In the genomic region with DNA sequence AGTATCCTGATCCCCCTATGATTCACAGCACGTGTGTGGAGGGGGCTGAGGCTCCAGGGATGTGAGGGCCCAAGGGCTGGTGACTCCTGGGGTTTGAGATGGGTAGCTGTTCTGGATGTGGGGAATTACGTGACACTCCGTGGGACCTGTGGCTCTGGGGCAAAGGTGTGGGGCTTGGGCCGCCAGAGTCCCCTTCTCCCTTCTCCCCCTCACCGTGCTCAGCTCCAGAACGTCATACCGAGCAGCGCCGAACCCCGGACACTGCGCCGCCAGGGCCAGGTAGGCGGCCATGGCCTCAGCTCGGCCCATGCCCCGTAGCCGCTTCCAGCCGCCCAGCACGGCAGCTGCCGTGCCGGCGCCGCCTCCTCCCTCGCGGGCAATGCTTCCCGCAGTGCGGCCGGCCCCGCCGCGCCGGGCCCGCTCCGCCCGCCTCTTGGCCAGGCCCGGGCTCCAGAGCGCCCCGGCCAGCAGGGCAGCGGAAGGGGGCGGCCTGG, we compare ENCODE assay signal across 13 cellular contexts. TPM values are rescaled to one million over a fixed set of nuclear protein-coding genes. Genes with fewer than 3 reads are reported as not detected.
DNase-seq lines count a peak whose midpoint lies in the region; ATAC-seq and TF ChIP-seq lines count a peak whose summit lies in the region.
"Had no signal": no experiment of that assay in that cellular context is flagged by ENCODE, and none has a peak within 500 bp of the region (broad histone marks: within the 10 kb centered on the region; RNA-seq: fewer than 3 reads in every experiment).

No MANE protein-coding gene starts in this region.

- no peaks in the 10 kb centered on the region for H3K9me2 ChIP-seq in DOHH2 (replicated peaks; ENCODE audit: control insufficient read depth, low read length)
- H3K9me2 ChIP-seq in PC-9 (ENCODE audit: insufficient read depth), result no peaks in the 10 kb centered on the region
- H3K9me2 ChIP-seq in Karpas-422 (replicated peaks; ENCODE audit: insufficient read depth, low read length), result no peaks in the 10 kb centered on the region

- H2AFZ ChIP-seq in PC-9 (no peak overlapping the region), Karpas-422 (ENCODE audit: low read length) (no peak overlapping the region)

- DNase-seq in PC-9, result no peak
- DNase-seq in psoas muscle, result no peak
- DNase-seq in T-helper 9 cell, result no peak
- no peak for DNase-seq in Karpas-422
- DNase-seq: amygdala, MV-4-11, NCI-H526 treated with DMSO at 0.1 percent for 48 hours, occipital lobe, transverse colon had no signal

- H3K27ac ChIP-seq in DOHH2 (ENCODE audit: low read depth, low read length), result no peak overlapping the region
- H3K27ac ChIP-seq in PC-9, result peak overlapping the region; percentile 39; the same call in 1 of the 2 replicates
- H3K27ac ChIP-seq in esophagus (ENCODE audit: low read depth in 2 of 2, low read length in 1 of 2), result peak overlapping the region; percentile 61 to 71
- H3K27ac ChIP-seq in psoas muscle, result peak overlapping the region; percentile 73
- H3K27ac ChIP-seq in Karpas-422 (ENCODE audit: low read length), result no peak overlapping the region

- BruUV-seq in PC-9 (replicated peaks; lab: Mats Ljungman, UMichigan), result no TSS peak

- intact Hi-C loops in PC-9 (cut with micrococcal nuclease; ENCODE audit: unreplicated experiment), result no loop called here
- intact Hi-C loops in psoas muscle (cut with DNase I), result loop anchor here (5.0 to 10.0 kb wide), 2 partner anchors 47 to 355 kb away; no protein-coding TSS in a partner anchor

- H3K79me2 ChIP-seq in DOHH2 (ENCODE audit: control insufficient read depth, low read length) (no peaks in the 10 kb centered on the region), PC-9 (ENCODE audit: low read depth) (peaks cover 13% of the 10 kb centered on the region), Karpas-422 (ENCODE audit: low read length) (no peaks in the 10 kb centered on the region)

- POLR2A ChIA-PET in PC-9 (lab: Charles Lee; ENCODE audit: unreplicated experiment), result no interaction called here

- peak overlapping the region; percentile 14; the same call in 1 of the 2 replicates for H3K4me2 ChIP-seq in DOHH2 (ENCODE audit: low read length)
- H3K4me2 ChIP-seq in PC-9, result peak overlapping the region; percentile 16; the same call in 1 of the 2 replicates
- no peak overlapping the region for H3K4me2 ChIP-seq in Karpas-422 (ENCODE audit: low read depth, low read length, poor library complexity, severe bottlenecking)

- H3K36me3 ChIP-seq in DOHH2 (ENCODE audit: control insufficient read depth, low read length), result no peaks in the 10 kb centered on the region
- H3K36me3 ChIP-seq in PC-9 (ENCODE audit: low read depth), result no peaks in the 10 kb centered on the region
- H3K36me3 ChIP-seq in esophagus (ENCODE audit: control insufficient read depth in 2 of 2, insufficient read depth in 2 of 2, low read length in 1 of 2), result peaks cover 4 to 50% of the 10 kb centered on the region in 2 donors
- H3K36me3 ChIP-seq in psoas muscle (ENCODE audit: insufficient read depth in 1 of 2, low read depth in 1 of 2), result peaks cover 0 to 75% of the 10 kb centered on the region in 2 donors
- H3K36me3 ChIP-seq in Karpas-422 (ENCODE audit: insufficient read depth, low read length), result no peaks in the 10 kb centered on the region
- H3K36me3 ChIP-seq: transverse colon had no signal

- H3K9me3 ChIP-seq in DOHH2 (ENCODE audit: control insufficient read depth, insufficient read depth, low read length) (no peaks in the 10 kb centered on the region), PC-9 (ENCODE audit: insufficient read depth, low read depth) (no peaks in the 10 kb centered on the region), esophagus (ENCODE audit: control insufficient read depth in 2 of 2, insufficient read depth in 1 of 2, low read depth in 1 of 2, low read length in 1 of 2) (peaks cover 0 to 2% of the 10 kb centered on the region in 2 donors), psoas muscle (no peaks in the 10 kb centered on the region), Karpas-422 (ENCODE audit: low read length) (no peaks in the 10 kb centered on the region)
- H3K9me3 ChIP-seq: transverse colon had no signal

- CTCF ChIA-PET in PC-9 (lab: Charles Lee), result no interaction called here

- H3K4me3 ChIP-seq in DOHH2 (ENCODE audit: low read length) (no peak overlapping the region), PC-9 (no peak overlapping the region), esophagus (ENCODE audit: low read depth in 1 of 2, low read length in 2 of 2) (no peak overlapping the region), psoas muscle (no peak overlapping the region), Karpas-422 (ENCODE audit: low read length) (no peak overlapping the region)

- H3F3A ChIP-seq in DOHH2 (ENCODE audit: control insufficient read depth, insufficient read depth) (0 out of 2 replicates have a peak, but pooled peaks cover 4% of the 10 kb centered on the region), PC-9 (ENCODE audit: insufficient read depth, low read depth) (peaks cover 35% of the 10 kb centered on the region; the same call in 1 of the 2 replicates)

- peaks cover 26% of the 10 kb centered on the region for H3K4me1 ChIP-seq in DOHH2 (ENCODE audit: control insufficient read depth, low read length)
- peaks cover 41% of the 10 kb centered on the region for H3K4me1 ChIP-seq in PC-9 (replicated peaks; ENCODE audit: insufficient read depth)
- peaks cover 12 to 41% of the 10 kb centered on the region in 2 donors for H3K4me1 ChIP-seq in esophagus (ENCODE audit: control insufficient read depth in 2 of 2, insufficient read depth in 2 of 2, low read length in 1 of 2)
- peaks cover 53% of the 10 kb centered on the region for H3K4me1 ChIP-seq in psoas muscle
- peaks cover 9% of the 10 kb centered on the region for H3K4me1 ChIP-seq in Karpas-422 (ENCODE audit: low read length)

- H4K20me1 ChIP-seq in DOHH2 (ENCODE audit: control insufficient read depth, insufficient read depth, low read depth, low read length) (no peaks in the 10 kb centered on the region), PC-9 (ENCODE audit: insufficient read depth) (no peaks in the 10 kb centered on the region), Karpas-422 (ENCODE audit: insufficient read depth, low read depth, low read length) (0 out of 2 replicates have a peak, but pooled peaks cover 4% of the 10 kb centered on the region)

- H3K27me3 ChIP-seq in DOHH2 (ENCODE audit: control insufficient read depth, low read length), result peaks cover 48% of the 10 kb centered on the region
- H3K27me3 ChIP-seq in PC-9 (ENCODE audit: insufficient read depth, low read depth), result no peaks in the 10 kb centered on the region
- H3K27me3 ChIP-seq in esophagus (ENCODE audit: control insufficient read depth in 1 of 2, insufficient read depth in 2 of 2, low read length in 2 of 2), result no peaks in the 10 kb centered on the region
- no peaks in the 10 kb centered on the region for H3K27me3 ChIP-seq in psoas muscle (ENCODE audit: insufficient read depth in 3 of 3, low read length in 2 of 3)
- H3K27me3 ChIP-seq in Karpas-422 (ENCODE audit: low read length), result no peaks in the 10 kb centered on the region
- H3K27me3 ChIP-seq: transverse colon had no signal

- ATAC-seq in psoas muscle, result no peak
- ATAC-seq in GM19324 (IDR thresholded peaks at IDR 0.05; ENCODE audit: low FRiP score, unreplicated experiment), result no peak
- no peak for ATAC-seq in GM18873 (IDR thresholded peaks at IDR 0.05; ENCODE audit: low FRiP score, unreplicated experiment)

- no peak overlapping the region for H3K9ac ChIP-seq in Karpas-422 (ENCODE audit: low read length)

- TF ChIP-seq CTCF in DOHH2 (IDR thresholded peaks at IDR 0.05; ENCODE audit: low read depth, low read length, poor library complexity, severe bottlenecking), result no peak
- TF ChIP-seq CTCF in PC-9 (conservative IDR thresholded peaks at IDR 0.05), result no peak
- no peak for TF ChIP-seq CTCF in psoas muscle (IDR thresholded peaks at IDR 0.05)

- WGBS in esophagus, 2 donors, result 39 to 44% methylated on average over 29 to 39 of the region's 39 CpGs
- WGBS in psoas muscle, 3 donors, result 68 to 80% (median 75%) methylated on average over 22 to 34 of the region's 39 CpGs

RNA-seq across cellular contexts. Expression of gene PLEKHH3, which starts 7.0 kb away (rescaled TPM):
- total RNA-seq in PC-9 (2021), result 22.5 and 32.2 TPM in 2 replicates
- polyA plus RNA-seq in esophagus, result 10 to 100 TPM; 49.4 to 84.6 TPM
- 10 to 100 TPM; 15.0 to 33.8 (median 28.0) TPM for total RNA-seq in psoas muscle
- 10 to 100 TPM; 12.7 to 15.8 (median 14.2) TPM for polyA plus RNA-seq in psoas muscle
- total RNA-seq in Karpas-422 (2014; rRNA removed; shearing (Covaris generic); ENCODE audit: low replicate concordance), result 6.7 and 7.0 TPM in 2 replicates

RNA-seq across cellular contexts. Expression of gene TUBG2, which starts 10.7 kb away (rescaled TPM):
- total RNA-seq in PC-9 (2021) (25.5 and 28.3 TPM in 2 replicates), psoas muscle (10 to 100 TPM in 1 of 4 donors, 1 to 10 TPM in 3; 3.8 to 11.9 (median 5.7) TPM)
- polyA plus RNA-seq in esophagus (10 to 100 TPM in 1 of 2 donors, 1 to 10 TPM in 1; 7.6 to 12.0 TPM), psoas muscle (1 to 10 TPM; 2.7 to 4.9 (median 4.2) TPM)
- 15.3 and 17.5 TPM in 2 replicates for total RNA-seq in Karpas-422 (2014; rRNA removed; shearing (Covaris generic); ENCODE audit: low replicate concordance)

RNA-seq across cellular contexts. Expression of gene CCR10, which starts 11.9 kb away (rescaled TPM):
- total RNA-seq in PC-9 (2021) (0.25 TPM in 1 of 2 replicates, not detected in the other), psoas muscle (1 to 10 TPM; 1.2 to 5.0 (median 2.8) TPM)
- polyA plus RNA-seq in esophagus (under 1 TPM; 0.22 to 0.42 TPM), psoas muscle (1 to 10 TPM; 1.0 to 3.3 (median 1.6) TPM)
- total RNA-seq in Karpas-422 (2014; rRNA removed; shearing (Covaris generic); ENCODE audit: low replicate concordance), result 0.22 TPM in 1 of 2 replicates, not detected in the other

RNA-seq across cellular contexts. Expression of gene CNTNAP1, which starts 12.6 kb away (rescaled TPM):
- 1.4 and 1.8 TPM in 2 replicates for total RNA-seq in PC-9 (2021)
- polyA plus RNA-seq in esophagus, result 1 to 10 TPM; 1.3 to 1.5 TPM
- total RNA-seq in psoas muscle, result 1 to 10 TPM; 1.9 to 2.6 (median 2.2) TPM
- 1 to 10 TPM; 1.0 to 3.4 (median 1.1) TPM for polyA plus RNA-seq in psoas muscle
- total RNA-seq in Karpas-422 (2014; rRNA removed; shearing (Covaris generic); ENCODE audit: low replicate concordance), result 0.19 and 0.65 TPM in 2 replicates

Comparison
In these comparisons a context has a peak if more than half of its experiments do, and no peak if none do; other contexts are left out.
1. H3K27ac ChIP-seq: peak in PC-9 (single experiment), esophagus (2 of 2) and psoas muscle (single experiment); none in DOHH2 (single experiment) and Karpas-422 (single experiment).